Comparison of ENCODE assay signal across 18 cellular contexts in genomic region chr2:127705281-127706065, GRCh38. TPM values are rescaled to one million over a fixed set of nuclear protein-coding genes. Genes with fewer than 3 reads are reported as not detected.
DNase-seq lines count a peak whose midpoint lies in the region; ATAC-seq and TF ChIP-seq lines count a peak whose summit lies in the region.
"Had no signal": no experiment of that assay in that cellular context is flagged by ENCODE, and none has a peak within 500 bp of the region (broad histone marks: within the 10 kb centered on the region; RNA-seq: fewer than 3 reads in every experiment).

No MANE protein-coding gene starts in this region.

- peak overlapping the region; percentile 58 for H3K27ac Mint-ChIP-seq in activated T-cell treated with anti-CD3 and anti-CD28 coated beads, Interleukin-2, amount 50 U/mL, for 24 hours

- peaks cover 42% of the 10 kb centered on the region for H3K4me1 Mint-ChIP-seq in activated T-cell treated with anti-CD3 and anti-CD28 coated beads, Interleukin-2, amount 50 U/mL, for 24 hours (ENCODE audit: low read depth)

- WGBS in suprapubic skin: 59% methylated on average over 7 of the region's 7 CpGs

- TF ChIP-seq CTCF in fibroblast of villous mesenchyme (IDR thresholded peaks at IDR 0.05; ENCODE audit: insufficient read depth, low read depth, low read length) (no peak), suprapubic skin (IDR thresholded peaks at IDR 0.05) (no peak)

- TF ChIP-seq POLR2A in suprapubic skin (IDR thresholded peaks at IDR 0.05): no peak

- no peaks in the 10 kb centered on the region for H3K9me3 ChIP-seq in suprapubic skin
- H3K9me3 ChIP-seq: A549 had no signal

- H3K36me3 ChIP-seq in suprapubic skin: peaks cover 31% of the 10 kb centered on the region

- no peak for TF ChIP-seq EP300 in suprapubic skin (IDR thresholded peaks at IDR 0.05)

- no peak overlapping the region for H3K4me3 Mint-ChIP-seq in activated T-cell treated with anti-CD3 and anti-CD28 coated beads, Interleukin-2, amount 50 U/mL, for 24 hours

- H3K4me1 ChIP-seq in suprapubic skin: peaks cover 63% of the 10 kb centered on the region
- H3K4me1 ChIP-seq: parathyroid adenoma had no signal

- H3K36me3 Mint-ChIP-seq in activated T-cell treated with anti-CD3 and anti-CD28 coated beads, Interleukin-2, amount 50 U/mL, for 24 hours (ENCODE audit: low read depth): peaks cover 82% of the 10 kb centered on the region

- H3K27me3 Mint-ChIP-seq in activated T-cell treated with anti-CD3 and anti-CD28 coated beads, Interleukin-2, amount 50 U/mL, for 24 hours: no peaks in the 10 kb centered on the region

- ATAC-seq in HG02852 (IDR thresholded peaks at IDR 0.05; ENCODE audit: unreplicated experiment) (no peak), HG02678 (IDR thresholded peaks at IDR 0.05; ENCODE audit: unreplicated experiment) (no peak), GM18867 (IDR thresholded peaks at IDR 0.05; ENCODE audit: unreplicated experiment) (no peak)
- ATAC-seq: A549, GM12878 had no signal

- no peak overlapping the region for H3K4me3 ChIP-seq in fibroblast of villous mesenchyme (ENCODE audit: low read depth, low read length)
- no peak overlapping the region for H3K4me3 ChIP-seq in suprapubic skin
- H3K4me3 ChIP-seq: A549, GM12878 had no signal

- H3K27me3 ChIP-seq in suprapubic skin: no peaks in the 10 kb centered on the region

- DNase-seq in activated T-cell treated with anti-CD3 and anti-CD28 coated beads, Interleukin-2, amount 50 U/mL, for 24 hours: no peak
- DNase-seq in activated T-cell treated with anti-CD3 and anti-CD28 coated beads, Interleukin-2, amount 50 U/mL, for 48 hours: no peak
- DNase-seq in SKM-1 (lab: John Stamatoyannopoulos, UW; ENCODE audit: unreplicated experiment) (peak; percentile 9), fibroblast of villous mesenchyme (ENCODE audit: low read depth) (peak; percentile 63), suprapubic skin (ENCODE audit: low spot score in 2 of 2) (no peak)
- DNase-seq: activated CD4-positive, alpha-beta T cell treated with anti-CD3 and anti-CD28 coated beads for 4 hours; DMS79 treated with DMSO at 0.1 percent for 48 hours; Kasumi-1; NCI-H2029 treated with DMSO at 0.1 percent for 48 hours; stimulated activated CD4-positive, alpha-beta T cell treated with anti-CD3 and anti-CD28 coated beads, Interleukin-12 subunit alpha, Interleukin-12 subunit beta, amount 100 ng/mL, for 4 hours; T-helper 1 cell had no signal

- H3K27ac ChIP-seq in suprapubic skin: peak overlapping the region; percentile 40
- H3K27ac ChIP-seq: parathyroid adenoma had no signal

- no peaks in the 10 kb centered on the region for H3K9me3 Mint-ChIP-seq in activated T-cell treated with anti-CD3 and anti-CD28 coated beads, Interleukin-2, amount 50 U/mL, for 24 hours

RNA-seq across cellular contexts. Expression of gene SFT2D3, which starts 4.2 kb away (rescaled TPM):
- total RNA-seq in fibroblast of villous mesenchyme (4.7 and 5.8 TPM in 2 replicates), suprapubic skin (10 to 100 TPM; 10.2 to 15.9 (median 12.2) TPM)

RNA-seq across cellular contexts. Expression of gene LIMS2, which starts 30.1 kb away (rescaled TPM):
- total RNA-seq in fibroblast of villous mesenchyme (24.8 and 28.9 TPM in 2 replicates), suprapubic skin (10 to 100 TPM in 2 of 4 donors, 1 to 10 TPM in 2; 9.2 to 40.0 (median 15.4) TPM)

RNA-seq across cellular contexts. Expression of gene GPR17, which starts 59.5 kb away (rescaled TPM):
- total RNA-seq in fibroblast of villous mesenchyme (not detected in 2 replicates), suprapubic skin (under 1 TPM in 2 of 4 donors, not detected in 2; 0.48 to 0.52 TPM)
- total RNA-seq: GM12878, mesenteric fat pad had no signal

Comparison
In these comparisons a context has a peak if more than half of its experiments do, and no peak if none do; other contexts are left out.
1. DNase-seq: peak in SKM-1 (single experiment) and fibroblast of villous mesenchyme (single experiment); none in activated T-cell treated with anti-CD3 and anti-CD28 coated beads, Interleukin-2, amount 50 U/mL, for 24 hours (single experiment), activated T-cell treated with anti-CD3 and anti-CD28 coated beads, Interleukin-2, amount 50 U/mL, for 48 hours (0 of 2) and suprapubic skin (0 of 2).